Comparison of ENCODE assay signal across 8 cellular contexts in genomic region chrX:103356023-103356798, GRCh38. TPM values are rescaled to one million over a fixed set of nuclear protein-coding genes. Genes with fewer than 3 reads are reported as not detected.
A peak's percentile ranks its signal among the peaks of the same experiment; 100 is the strongest.
DNase-seq lines count a peak whose midpoint lies in the region; ATAC-seq and TF ChIP-seq lines count a peak whose summit lies in the region.

A gene with protein sequence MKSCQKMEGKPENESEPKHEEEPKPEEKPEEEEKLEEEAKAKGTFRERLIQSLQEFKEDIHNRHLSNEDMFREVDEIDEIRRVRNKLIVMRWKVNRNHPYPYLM (plus strand): TSS chrX:103356506. CDS start chrX:103357685, 1,179 bp downstream.

- CTCF ChIA-PET in activated naive CD4-positive, alpha-beta T cell treated with anti-CD3 and anti-CD28 coated beads, Interleukin-2, amount 10 ng/mL, durations not matched to agents 7 days and 5 days (lab: Charles Lee) = no interaction called here

- H3K27ac Mint-ChIP-seq in activated naive CD4-positive, alpha-beta T cell treated with anti-CD3 and anti-CD28 coated beads, Interleukin-2, amount 10 ng/mL, durations not matched to agents 7 days and 5 days = peak within 1 kb of the TSS; percentile 33
- H3K27ac Mint-ChIP-seq in neural progenitor cell = peak within 1 kb of the TSS; percentile 81

- H3K27me3 ChIP-seq in neural progenitor cell = no peaks in the 10 kb centered on the region

- H3K9me3 ChIP-seq in neural progenitor cell (ENCODE audit: low read depth) = no peaks in the 10 kb centered on the region

- TF ChIP-seq CTCF in neural progenitor cell (IDR thresholded peaks at IDR 0.05) = no peak

- H2AFZ ChIP-seq in neural progenitor cell (replicated peaks) = peak within 1 kb of the TSS; percentile 87

- peaks cover 9% of the 10 kb centered on the region for H3K4me1 Mint-ChIP-seq in activated naive CD4-positive, alpha-beta T cell treated with anti-CD3 and anti-CD28 coated beads, Interleukin-2, amount 10 ng/mL, durations not matched to agents 7 days and 5 days
- peaks cover 16% of the 10 kb centered on the region for H3K4me1 Mint-ChIP-seq in neural progenitor cell

- intact Hi-C loops in Right ventricle myocardium inferior (cut with DNase I) = no loop called here

- WGBS in adipose tissue, 3 donors = 2 to 31% (median 3%) methylated on average over 19 of the region's 19 CpGs

- H3F3A ChIP-seq in neural progenitor cell (ENCODE audit: low read depth) = no peaks in the 10 kb centered on the region

- H3K4me3 Mint-ChIP-seq in activated naive CD4-positive, alpha-beta T cell treated with anti-CD3 and anti-CD28 coated beads, Interleukin-2, amount 10 ng/mL, durations not matched to agents 7 days and 5 days = peak within 1 kb of the TSS; percentile 73
- H3K4me3 Mint-ChIP-seq in neural progenitor cell = peak within 1 kb of the TSS; percentile 99

- ATAC-seq in Right ventricle myocardium inferior (peak; percentile 95), GM21786 (IDR thresholded peaks at IDR 0.05; ENCODE audit: unreplicated experiment) (no peak), HG02870 (IDR thresholded peaks at IDR 0.05; ENCODE audit: unreplicated experiment) (no peak)

- H3K79me2 ChIP-seq in neural progenitor cell (ENCODE audit: low read depth) = peaks cover 22% of the 10 kb centered on the region

- peak within 1 kb of the TSS; percentile 81 for H3K4me2 ChIP-seq in neural progenitor cell

- peaks cover 6% of the 10 kb centered on the region for H3K4me1 ChIP-seq in neural progenitor cell

- no peaks in the 10 kb centered on the region for H3K9me3 Mint-ChIP-seq in activated naive CD4-positive, alpha-beta T cell treated with anti-CD3 and anti-CD28 coated beads, Interleukin-2, amount 10 ng/mL, durations not matched to agents 7 days and 5 days
- H3K9me3 Mint-ChIP-seq in neural progenitor cell = no peaks in the 10 kb centered on the region

- peak within 1 kb of the TSS; percentile 84 for H3K4me3 ChIP-seq in neural progenitor cell

- peak within 1 kb of the TSS; percentile 66 for H3K27ac ChIP-seq in adipose tissue (ENCODE audit: low read depth, low read length)
- peak within 1 kb of the TSS; percentile 67 for H3K27ac ChIP-seq in neural progenitor cell

- DNase-seq in activated naive CD4-positive, alpha-beta T cell treated with anti-CD3 and anti-CD28 coated beads, Interleukin-2, amount 10 ng/mL, durations not matched to agents 7 days and 5 days = no peak
- DNase-seq in activated naive CD4-positive, alpha-beta T cell treated with anti-CD3 and anti-CD28 coated beads, Interleukin-2, amount 50 U/mL, for 16 hours = no peak
- DNase-seq in NCI-H2107 treated with DMSO at 0.1 percent for 48 hours (lab: John Stamatoyannopoulos, UW; ENCODE audit: unreplicated experiment) = peak; percentile 64
- DNase-seq in Right ventricle myocardium inferior (ENCODE audit: missing footprints) = peak; percentile 69
- peak; percentile 65 for DNase-seq in neural progenitor cell (ENCODE audit: low spot score)

- no peaks in the 10 kb centered on the region for H4K20me1 ChIP-seq in neural progenitor cell (ENCODE audit: low read depth)

- H3K9ac ChIP-seq in neural progenitor cell = peak within 1 kb of the TSS; percentile 65

- no peaks in the 10 kb centered on the region for H3K36me3 Mint-ChIP-seq in activated naive CD4-positive, alpha-beta T cell treated with anti-CD3 and anti-CD28 coated beads, Interleukin-2, amount 10 ng/mL, durations not matched to agents 7 days and 5 days
- H3K36me3 Mint-ChIP-seq in neural progenitor cell = peaks cover 12% of the 10 kb centered on the region

- peaks cover 22% of the 10 kb centered on the region for H3K27me3 Mint-ChIP-seq in activated naive CD4-positive, alpha-beta T cell treated with anti-CD3 and anti-CD28 coated beads, Interleukin-2, amount 10 ng/mL, durations not matched to agents 7 days and 5 days
- H3K27me3 Mint-ChIP-seq in neural progenitor cell (ENCODE audit: insufficient read depth, low read depth) = peaks cover 3% of the 10 kb centered on the region

- peaks cover 8% of the 10 kb centered on the region for H3K36me3 ChIP-seq in neural progenitor cell

RNA-seq across cellular contexts. Expression of the gene that starts here (rescaled TPM):
- polyA plus RNA-seq in adipose tissue = 100 to 1,000 TPM in 1 of 3 donors, 10 to 100 TPM in 2; 29.8 to 205 (median 66.2) TPM
- 23.4 TPM for total RNA-seq in Right ventricle myocardium inferior
- total RNA-seq in neural progenitor cell (ENCODE audit: low replicate concordance) = 72.0 and 108 TPM in 2 replicates

Comparison
In these comparisons a context has a peak if more than half of its experiments do, and no peak if none do; other contexts are left out.
1. DNase-seq: peak in NCI-H2107 treated with DMSO at 0.1 percent for 48 hours (single experiment), Right ventricle myocardium inferior (single experiment) and neural progenitor cell (single experiment); none in activated naive CD4-positive, alpha-beta T cell treated with anti-CD3 and anti-CD28 coated beads, Interleukin-2, amount 10 ng/mL, durations not matched to agents 7 days and 5 days (single experiment) and activated naive CD4-positive, alpha-beta T cell treated with anti-CD3 and anti-CD28 coated beads, Interleukin-2, amount 50 U/mL, for 16 hours (single experiment).